In the genomic region with DNA sequence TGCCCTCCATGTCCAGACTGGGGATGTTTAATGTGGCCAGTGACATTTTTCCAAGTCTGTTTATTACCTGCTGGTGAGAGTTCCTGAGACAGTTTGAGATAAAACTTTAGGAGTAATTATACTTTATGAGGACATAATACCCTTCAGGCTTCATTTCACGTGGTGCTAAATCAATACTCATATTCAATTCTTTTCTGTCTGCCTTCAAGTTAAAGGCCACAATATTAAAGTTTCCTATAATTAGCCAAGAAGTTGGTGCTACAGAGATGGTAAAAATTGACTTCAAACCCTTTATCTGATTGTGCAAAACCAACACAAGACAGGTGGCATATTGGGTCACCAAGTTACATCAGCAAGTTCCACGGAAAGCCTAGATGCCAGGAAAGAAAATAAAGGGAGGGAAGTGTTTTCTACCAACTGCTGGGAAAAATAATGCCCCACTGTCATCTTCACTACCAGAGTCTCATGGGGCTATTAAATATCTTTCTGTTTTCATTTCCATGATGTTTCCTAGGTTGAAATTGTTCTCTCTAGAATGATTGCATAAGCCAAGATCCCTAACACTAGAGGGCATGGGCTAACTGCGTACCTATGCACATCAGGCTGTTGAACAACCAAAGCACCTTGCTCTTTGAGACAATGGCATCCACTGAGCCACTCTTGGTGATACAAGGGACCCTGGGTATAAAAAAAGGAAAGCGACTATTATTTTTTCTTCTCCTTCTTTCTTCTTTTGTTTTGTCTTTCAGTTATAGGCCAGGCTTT, we compare ENCODE assay signal across 28 cellular contexts.
DNase-seq lines count a peak whose midpoint lies in the region; ATAC-seq and TF ChIP-seq lines count a peak whose summit lies in the region.
"Had no signal": no experiment of that assay in that cellular context is flagged by ENCODE, and none has a peak within 500 bp of the region (broad histone marks: within the 10 kb centered on the region; RNA-seq: fewer than 3 reads in every experiment).

No MANE protein-coding gene starts in this region.

- H3K4me2 ChIP-seq in PC-3 (ENCODE audit: low read length) (no peak overlapping the region), Karpas-422 (ENCODE audit: low read depth, low read length, poor library complexity, severe bottlenecking) (no peak overlapping the region)
- H3K4me2 ChIP-seq: BLaER1 had no signal

- ATAC-seq in PC-3, result peak; percentile 61
- no peak for ATAC-seq in CD8-positive, alpha-beta T cell
- ATAC-seq: activated T-helper 17 cell treated with anti-CD3 and anti-CD28 coated beads, Interleukin-2, amount 50 U/mL, for 72 hours; effector memory CD8-positive, alpha-beta T cell; heart left ventricle; HepG2; left lobe of liver; sciatic nerve; upper lobe of right lung; WTC11 had no signal

- no peaks in the 10 kb centered on the region for H3K36me3 Mint-ChIP-seq in endodermal cell (ENCODE audit: low read depth)
- peaks cover 44% of the 10 kb centered on the region for H3K36me3 Mint-ChIP-seq in CD8-positive, alpha-beta T cell
- H3K36me3 Mint-ChIP-seq: WTC11 had no signal

- TF ChIP-seq CTCF in PC-3 (conservative IDR thresholded peaks at IDR 0.05; ENCODE audit: low read depth, low read length), result peak; percentile 40
- peak; percentile 50 for TF ChIP-seq CTCF in endodermal cell (conservative IDR thresholded peaks at IDR 0.05)
- no peak for TF ChIP-seq CTCF in CD8-positive, alpha-beta T cell (IDR thresholded peaks at IDR 0.05)
- TF ChIP-seq CTCF in esophagus squamous epithelium (IDR thresholded peaks at IDR 0.05), result no peak

- no peaks in the 10 kb centered on the region for H3K27me3 ChIP-seq in PC-3 (ENCODE audit: low read length)
- H3K27me3 ChIP-seq in endodermal cell (ENCODE audit: control insufficient read depth, insufficient read depth, low read length, poor library complexity, severe bottlenecking), result peaks cover 4% of the 10 kb centered on the region
- no peaks in the 10 kb centered on the region for H3K27me3 ChIP-seq in CD8-positive, alpha-beta T cell (ENCODE audit: insufficient read depth, low read length)
- no peaks in the 10 kb centered on the region for H3K27me3 ChIP-seq in esophagus squamous epithelium
- H3K27me3 ChIP-seq in Karpas-422 (ENCODE audit: low read length), result no peaks in the 10 kb centered on the region
- H3K27me3 ChIP-seq: BLaER1, heart left ventricle, MG63, Peyer's patch, upper lobe of right lung had no signal

- no peaks in the 10 kb centered on the region for H3K9me2 ChIP-seq in PC-3 (replicated peaks; ENCODE audit: low read length)
- H3K9me2 ChIP-seq in Karpas-422 (replicated peaks; ENCODE audit: insufficient read depth, low read length), result no peaks in the 10 kb centered on the region

- H3K9me3 Mint-ChIP-seq in endodermal cell, result no peaks in the 10 kb centered on the region
- H3K9me3 Mint-ChIP-seq in CD8-positive, alpha-beta T cell, result no peaks in the 10 kb centered on the region
- H3K9me3 Mint-ChIP-seq: activated T-helper 17 cell treated with anti-CD3 and anti-CD28 coated beads, Interleukin-2, amount 50 U/mL, for 72 hours; effector memory CD8-positive, alpha-beta T cell; WTC11 had no signal

- H3F3A ChIP-seq in PC-3 (ENCODE audit: low read length, unreplicated experiment), result no peaks in the 10 kb centered on the region

- no peak overlapping the region for H2AFZ ChIP-seq in PC-3 (ENCODE audit: low read length)
- H2AFZ ChIP-seq in Karpas-422 (ENCODE audit: low read length), result no peak overlapping the region

- H3K9me3 ChIP-seq in PC-3 (ENCODE audit: low read length) (no peaks in the 10 kb centered on the region), endodermal cell (ENCODE audit: control insufficient read depth, low read length) (no peaks in the 10 kb centered on the region), esophagus squamous epithelium (no peaks in the 10 kb centered on the region), Karpas-422 (ENCODE audit: low read length) (no peaks in the 10 kb centered on the region)
- no peaks in the 10 kb centered on the region for H3K9me3 ChIP-seq in CD8-positive, alpha-beta T cell (ENCODE audit: low read length)
- H3K9me3 ChIP-seq: BLaER1, heart left ventricle, MG63, Peyer's patch, upper lobe of right lung had no signal

- POLR2A ChIA-PET in PC-3 (lab: Charles Lee; ENCODE audit: unreplicated experiment), result no interaction called here
- POLR2A ChIA-PET in CD8-positive, alpha-beta T cell (lab: Charles Lee), result no interaction called here

- CTCF ChIA-PET in PC-3 (lab: Charles Lee), result no interaction called here
- CTCF ChIA-PET in CD8-positive, alpha-beta T cell (lab: Charles Lee), result no interaction called here

- intact Hi-C loops in PC-3 (cut with micrococcal nuclease), result loop anchor here (1.0 to 10.0 kb wide), 3 partner anchors 69 to 209 kb away; partner anchors contain the start of gene INSYN2B
- intact Hi-C loops in CD8-positive, alpha-beta T cell (cut with DNase I, micrococcal nuclease), result no loop called here
- intact Hi-C loops in esophagus squamous epithelium (cut with DNase I), result no loop called here

- H3K4me1 Mint-ChIP-seq in endodermal cell, result peaks cover 29% of the 10 kb centered on the region
- H3K4me1 Mint-ChIP-seq in CD8-positive, alpha-beta T cell (ENCODE audit: low read depth), result peaks cover 13% of the 10 kb centered on the region

- no peaks in the 10 kb centered on the region for H4K20me1 ChIP-seq in PC-3 (ENCODE audit: low read length)
- no peaks in the 10 kb centered on the region for H4K20me1 ChIP-seq in Karpas-422 (ENCODE audit: insufficient read depth, low read depth, low read length)

- 98 to 100% methylated on average over 2 to 4 of the region's 4 CpGs for WGBS in endodermal cell (ENCODE audit: insufficient coverage in 1 of 2, insufficient read length in 1 of 2), 2 experiments
- 66 to 72% methylated on average over 4 of the region's 4 CpGs for WGBS in esophagus squamous epithelium, 2 donors

- H3K4me1 ChIP-seq in PC-3 (ENCODE audit: insufficient read depth, low read length) (peaks cover under 1% of the 10 kb centered on the region; the same call in 1 of the 2 replicates), endodermal cell (ENCODE audit: control insufficient read depth, insufficient read depth, low read length) (peaks cover under 1% of the 10 kb centered on the region), esophagus squamous epithelium (no peaks in the 10 kb centered on the region), Karpas-422 (ENCODE audit: low read length) (peaks cover 15% of the 10 kb centered on the region)
- H3K4me1 ChIP-seq in CD8-positive, alpha-beta T cell (ENCODE audit: insufficient read depth, low read length), result no peaks in the 10 kb centered on the region
- H3K4me1 ChIP-seq: BLaER1, heart left ventricle, Peyer's patch, upper lobe of right lung had no signal

- BruUV-seq in PC-3 (replicated peaks; lab: Mats Ljungman, UMichigan), result no TSS peak

- H3K4me3 Mint-ChIP-seq in endodermal cell, result no peak overlapping the region
- no peak overlapping the region for H3K4me3 Mint-ChIP-seq in CD8-positive, alpha-beta T cell
- H3K4me3 Mint-ChIP-seq: activated naive CD8-positive, alpha-beta T cell; activated T-helper 17 cell treated with anti-CD3 and anti-CD28 coated beads, Interleukin-2, amount 50 U/mL, for 72 hours; effector memory CD8-positive, alpha-beta T cell; WTC11 had no signal

- DNase-seq in NCI-H748 (lab: John Stamatoyannopoulos, UW; ENCODE audit: unreplicated experiment) (peak; percentile 10), NCI-H748 treated with DMSO at 0.1 percent for 48 hours (lab: John Stamatoyannopoulos, UW) (no peak), PC-3 (peak; percentile 26), endodermal cell (no peak), renal cortical epithelial cell (ENCODE audit: low read depth) (peak; percentile 40), esophagus squamous epithelium (lab: John Stamatoyannopoulos, UW) (no peak), Karpas-422 (no peak)
- no peak for DNase-seq in CD8-positive, alpha-beta T cell
- DNase-seq: activated CD4-positive, alpha-beta T cell treated with anti-CD3 and anti-CD28 coated beads, Interleukin-2, amount 50 U/mL, for 4 hours; activated CD8-positive, alpha-beta memory T cell treated with anti-CD3 and anti-CD28 coated beads, Interleukin-2, amount 50 U/mL, for 4 hours; effector memory CD8-positive, alpha-beta T cell; H7; heart left ventricle; MG63; NK-92 treated with Interleukin-12 subunit alpha and Interleukin-12 subunit beta, amount 100 ng/mL, for 24 hours; Peyer's patch; posterior cingulate gyrus; stimulated activated CD4-positive, alpha-beta T cell treated with anti-CD3 and anti-CD28 coated beads, Interleukin-15, amount 100 ng/mL, for 24 hours; stimulated activated CD8-positive, alpha-beta memory T cell treated with anti-CD3 and anti-CD28 coated beads, Interleukin-4, amount 100 ng/mL, for 48 hours; T-helper 9 cell; upper lobe of right lung had no signal

- no peak overlapping the region for H3K4me3 ChIP-seq in PC-3 (ENCODE audit: low read length)
- H3K4me3 ChIP-seq in endodermal cell (ENCODE audit: low read length), result no peak overlapping the region
- no peak overlapping the region for H3K4me3 ChIP-seq in CD8-positive, alpha-beta T cell (ENCODE audit: low read depth, low read length)
- no peak overlapping the region for H3K4me3 ChIP-seq in esophagus squamous epithelium
- H3K4me3 ChIP-seq in Karpas-422 (ENCODE audit: low read length), result no peak overlapping the region
- H3K4me3 ChIP-seq: BLaER1, heart left ventricle, MG63, Peyer's patch, upper lobe of right lung had no signal

- H3K27ac ChIP-seq in PC-3 (ENCODE audit: low read length) (no peak overlapping the region), endodermal cell (ENCODE audit: low read depth, low read length) (no peak overlapping the region), esophagus squamous epithelium (no peak overlapping the region), Karpas-422 (ENCODE audit: low read length) (no peak overlapping the region)
- H3K27ac ChIP-seq in CD8-positive, alpha-beta T cell (ENCODE audit: low read depth, low read length), result no peak overlapping the region
- H3K27ac ChIP-seq: BLaER1, heart left ventricle, Peyer's patch, upper lobe of right lung had no signal

- H3K27ac Mint-ChIP-seq in endodermal cell, result no peak overlapping the region
- H3K27ac Mint-ChIP-seq in CD8-positive, alpha-beta T cell, result no peak overlapping the region
- H3K27ac Mint-ChIP-seq: activated naive CD8-positive, alpha-beta T cell; activated T-helper 17 cell treated with anti-CD3 and anti-CD28 coated beads, Interleukin-2, amount 50 U/mL, for 72 hours; effector memory CD8-positive, alpha-beta T cell; WTC11 had no signal

- H3K36me3 ChIP-seq in PC-3 (ENCODE audit: low read depth, low read length) (no peaks in the 10 kb centered on the region), endodermal cell (ENCODE audit: control insufficient read depth, insufficient read depth, low read length) (no peaks in the 10 kb centered on the region), esophagus squamous epithelium (no peaks in the 10 kb centered on the region), Karpas-422 (ENCODE audit: insufficient read depth, low read length) (no peaks in the 10 kb centered on the region)
- no peaks in the 10 kb centered on the region for H3K36me3 ChIP-seq in CD8-positive, alpha-beta T cell (ENCODE audit: insufficient read depth, low read length)
- H3K36me3 ChIP-seq: BLaER1, heart left ventricle, MG63, Peyer's patch, upper lobe of right lung had no signal

- H3K27me3 Mint-ChIP-seq in endodermal cell (ENCODE audit: insufficient read depth), result peaks cover 14% of the 10 kb centered on the region
- no peaks in the 10 kb centered on the region for H3K27me3 Mint-ChIP-seq in CD8-positive, alpha-beta T cell (ENCODE audit: low read depth)
- H3K27me3 Mint-ChIP-seq: activated naive CD8-positive, alpha-beta T cell; activated T-helper 17 cell treated with anti-CD3 and anti-CD28 coated beads, Interleukin-2, amount 50 U/mL, for 72 hours; effector memory CD8-positive, alpha-beta T cell had no signal

- TF ChIP-seq POLR2A in esophagus squamous epithelium (IDR thresholded peaks at IDR 0.05), result no peak

- H3K79me2 ChIP-seq in PC-3 (ENCODE audit: low read length) (no peaks in the 10 kb centered on the region), Karpas-422 (ENCODE audit: low read length) (peaks cover 19% of the 10 kb centered on the region)

- H3K9ac ChIP-seq in PC-3 (ENCODE audit: low read length) (no peak overlapping the region), endodermal cell (ENCODE audit: extremely low read depth, low read length, poor library complexity, severe bottlenecking) (no peak overlapping the region), Karpas-422 (ENCODE audit: low read length) (no peak overlapping the region)
- H3K9ac ChIP-seq: BLaER1 had no signal

Comparison
In these comparisons a context has a peak if more than half of its experiments do, and no peak if none do; other contexts are left out.
1. DNase-seq: peak in NCI-H748 (single experiment), PC-3 (single experiment) and renal cortical epithelial cell (single experiment); none in NCI-H748 treated with DMSO at 0.1 percent for 48 hours (single experiment), endodermal cell (single experiment), CD8-positive, alpha-beta T cell (0 of 7), esophagus squamous epithelium (single experiment) and Karpas-422 (single experiment).
2. CTCF ChIP-seq: peak in PC-3 (single experiment) and endodermal cell (single experiment); none in CD8-positive, alpha-beta T cell (single experiment) and esophagus squamous epithelium (0 of 6).